1 cellular context compared by ENCODE assay signal in the genomic region with DNA sequence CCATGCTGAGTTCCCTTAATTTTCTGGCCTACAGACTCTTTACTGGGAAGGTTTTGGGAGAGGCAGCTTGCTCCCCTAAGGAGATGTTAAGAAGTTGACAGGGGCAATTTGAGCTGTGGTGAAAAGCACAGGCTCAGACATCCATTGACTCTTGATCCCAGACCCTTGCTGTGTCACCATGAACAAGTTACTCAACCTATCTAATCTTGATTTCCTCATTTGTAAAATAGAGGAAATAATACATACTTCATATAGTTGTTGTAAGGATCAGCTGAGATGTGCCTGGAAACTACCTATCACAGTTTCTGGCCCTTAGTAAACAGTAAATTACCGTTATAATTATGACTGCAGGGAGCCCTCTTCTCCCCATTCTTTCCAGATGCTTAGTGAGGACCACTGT.
TF ChIP-seq lines count a peak whose summit lies in the region.

No MANE protein-coding gene starts in this region.

TF ChIP-seq in HepG2, 621 proteins besides CTCF, POLR2A, EP300 and RAD21:
- TF ChIP-seq ZNF234 (CRISPR knock-in tag; conservative IDR thresholded peaks at IDR 0.05) (no peak), KLF9 (CRISPR knock-in tag; IDR thresholded peaks at IDR 0.05; ENCODE audit: low read depth) (no peak), MIER2 (CRISPR knock-in tag; IDR thresholded peaks at IDR 0.05) (no peak), ESRRA (CRISPR knock-in tag; IDR thresholded peaks at IDR 0.05; ENCODE audit: low read depth) (no peak), ZNF326 (CRISPR knock-in tag; IDR thresholded peaks at IDR 0.05; ENCODE audit: borderline replicate concordance) (no peak), ZFP37 (CRISPR knock-in tag; IDR thresholded peaks at IDR 0.05; ENCODE audit: borderline replicate concordance) (no peak)
- TF ChIP-seq, protein P1, sequence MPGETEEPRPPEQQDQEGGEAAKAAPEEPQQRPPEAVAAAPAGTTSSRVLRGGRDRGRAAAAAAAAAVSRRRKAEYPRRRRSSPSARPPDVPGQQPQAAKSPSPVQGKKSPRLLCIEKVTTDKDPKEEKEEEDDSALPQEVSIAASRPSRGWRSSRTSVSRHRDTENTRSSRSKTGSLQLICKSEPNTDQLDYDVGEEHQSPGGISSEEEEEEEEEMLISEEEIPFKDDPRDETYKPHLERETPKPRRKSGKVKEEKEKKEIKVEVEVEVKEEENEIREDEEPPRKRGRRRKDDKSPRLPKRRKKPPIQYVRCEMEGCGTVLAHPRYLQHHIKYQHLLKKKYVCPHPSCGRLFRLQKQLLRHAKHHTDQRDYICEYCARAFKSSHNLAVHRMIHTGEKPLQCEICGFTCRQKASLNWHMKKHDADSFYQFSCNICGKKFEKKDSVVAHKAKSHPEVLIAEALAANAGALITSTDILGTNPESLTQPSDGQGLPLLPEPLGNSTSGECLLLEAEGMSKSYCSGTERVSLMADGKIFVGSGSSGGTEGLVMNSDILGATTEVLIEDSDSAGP (CRISPR knock-in tag; IDR thresholded peaks at IDR 0.05; ENCODE audit: borderline replicate concordance) = no peak
- TF ChIP-seq, protein P2, sequence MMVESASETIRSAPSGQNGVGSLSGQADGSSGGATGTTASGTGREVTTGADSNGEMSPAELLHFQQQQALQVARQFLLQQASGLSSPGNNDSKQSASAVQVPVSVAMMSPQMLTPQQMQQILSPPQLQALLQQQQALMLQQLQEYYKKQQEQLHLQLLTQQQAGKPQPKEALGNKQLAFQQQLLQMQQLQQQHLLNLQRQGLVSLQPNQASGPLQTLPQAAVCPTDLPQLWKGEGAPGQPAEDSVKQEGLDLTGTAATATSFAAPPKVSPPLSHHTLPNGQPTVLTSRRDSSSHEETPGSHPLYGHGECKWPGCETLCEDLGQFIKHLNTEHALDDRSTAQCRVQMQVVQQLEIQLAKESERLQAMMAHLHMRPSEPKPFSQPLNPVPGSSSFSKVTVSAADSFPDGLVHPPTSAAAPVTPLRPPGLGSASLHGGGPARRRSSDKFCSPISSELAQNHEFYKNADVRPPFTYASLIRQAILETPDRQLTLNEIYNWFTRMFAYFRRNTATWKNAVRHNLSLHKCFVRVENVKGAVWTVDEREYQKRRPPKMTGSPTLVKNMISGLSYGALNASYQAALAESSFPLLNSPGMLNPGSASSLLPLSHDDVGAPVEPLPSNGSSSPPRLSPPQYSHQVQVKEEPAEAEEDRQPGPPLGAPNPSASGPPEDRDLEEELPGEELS (CRISPR knock-in tag; IDR thresholded peaks at IDR 0.05) = no peak
- TF ChIP-seq, protein P3, sequence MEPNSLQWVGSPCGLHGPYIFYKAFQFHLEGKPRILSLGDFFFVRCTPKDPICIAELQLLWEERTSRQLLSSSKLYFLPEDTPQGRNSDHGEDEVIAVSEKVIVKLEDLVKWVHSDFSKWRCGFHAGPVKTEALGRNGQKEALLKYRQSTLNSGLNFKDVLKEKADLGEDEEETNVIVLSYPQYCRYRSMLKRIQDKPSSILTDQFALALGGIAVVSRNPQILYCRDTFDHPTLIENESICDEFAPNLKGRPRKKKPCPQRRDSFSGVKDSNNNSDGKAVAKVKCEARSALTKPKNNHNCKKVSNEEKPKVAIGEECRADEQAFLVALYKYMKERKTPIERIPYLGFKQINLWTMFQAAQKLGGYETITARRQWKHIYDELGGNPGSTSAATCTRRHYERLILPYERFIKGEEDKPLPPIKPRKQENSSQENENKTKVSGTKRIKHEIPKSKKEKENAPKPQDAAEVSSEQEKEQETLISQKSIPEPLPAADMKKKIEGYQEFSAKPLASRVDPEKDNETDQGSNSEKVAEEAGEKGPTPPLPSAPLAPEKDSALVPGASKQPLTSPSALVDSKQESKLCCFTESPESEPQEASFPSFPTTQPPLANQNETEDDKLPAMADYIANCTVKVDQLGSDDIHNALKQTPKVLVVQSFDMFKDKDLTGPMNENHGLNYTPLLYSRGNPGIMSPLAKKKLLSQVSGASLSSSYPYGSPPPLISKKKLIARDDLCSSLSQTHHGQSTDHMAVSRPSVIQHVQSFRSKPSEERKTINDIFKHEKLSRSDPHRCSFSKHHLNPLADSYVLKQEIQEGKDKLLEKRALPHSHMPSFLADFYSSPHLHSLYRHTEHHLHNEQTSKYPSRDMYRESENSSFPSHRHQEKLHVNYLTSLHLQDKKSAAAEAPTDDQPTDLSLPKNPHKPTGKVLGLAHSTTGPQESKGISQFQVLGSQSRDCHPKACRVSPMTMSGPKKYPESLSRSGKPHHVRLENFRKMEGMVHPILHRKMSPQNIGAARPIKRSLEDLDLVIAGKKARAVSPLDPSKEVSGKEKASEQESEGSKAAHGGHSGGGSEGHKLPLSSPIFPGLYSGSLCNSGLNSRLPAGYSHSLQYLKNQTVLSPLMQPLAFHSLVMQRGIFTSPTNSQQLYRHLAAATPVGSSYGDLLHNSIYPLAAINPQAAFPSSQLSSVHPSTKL (CRISPR knock-in tag; IDR thresholded peaks at IDR 0.05) = no peak
